ENCODE assay signal across 8 cellular contexts in the genomic region with DNA sequence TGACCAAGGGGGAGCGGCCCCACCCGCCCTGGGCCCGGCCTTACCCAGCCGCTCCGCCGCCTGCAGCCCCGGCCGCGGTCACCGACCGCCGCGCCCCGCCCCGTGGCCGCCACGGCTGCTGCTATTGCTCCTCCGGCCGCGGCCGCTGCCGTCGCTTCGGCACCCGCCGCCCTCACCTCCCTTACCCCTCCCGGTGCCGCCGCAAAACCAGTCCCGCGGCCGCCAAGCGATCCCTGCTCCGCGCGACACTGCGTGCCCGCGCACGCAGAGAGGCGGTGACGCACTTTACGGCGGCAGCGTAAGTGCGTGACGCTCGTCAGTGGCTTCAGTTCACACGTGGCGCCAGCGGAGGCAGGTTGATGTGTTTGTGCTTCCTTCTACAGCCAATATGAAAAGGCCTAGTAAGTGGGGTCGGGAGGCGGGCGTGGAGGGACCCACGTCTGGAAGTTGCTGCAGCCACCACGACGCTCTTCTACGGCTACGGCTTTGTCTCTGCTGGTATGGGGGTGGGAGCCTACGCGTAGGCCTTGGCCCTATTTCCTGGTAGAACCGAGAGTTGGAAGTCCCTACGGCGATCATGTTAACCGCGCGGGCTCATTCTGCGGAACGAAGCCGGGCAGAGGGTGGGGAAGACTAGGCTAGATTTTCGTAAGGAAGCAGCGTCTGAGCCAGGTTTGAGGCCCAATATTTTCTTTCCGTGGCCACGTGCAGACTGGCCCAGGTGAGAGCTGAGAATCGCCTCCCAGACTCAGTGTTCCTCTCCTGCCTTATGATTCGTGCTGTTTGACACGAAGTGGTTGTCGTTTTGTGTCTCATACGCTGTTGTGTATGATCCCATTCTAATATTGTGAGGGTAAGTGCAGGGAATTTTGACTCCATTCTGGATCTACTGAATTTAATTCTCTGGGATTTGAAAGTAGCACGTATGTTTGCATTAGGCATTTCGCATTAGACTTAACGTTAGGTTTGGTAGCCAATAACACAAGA. TPM values are rescaled to one million over a fixed set of nuclear protein-coding genes. Genes with fewer than 3 reads are reported as not detected.
DNase-seq lines count a peak whose midpoint lies in the region; ATAC-seq, FAIRE-seq and TF ChIP-seq lines count a peak whose summit lies in the region.

Gene GNL3 (plus strand): TSS at position 328 of the 987 bp plus-strand sequence. CDS start 61 bp downstream, at position 389.
Gene PBRM1 (minus strand): TSS at position 209 of the 987 bp plus-strand sequence.

- no peaks in the 10 kb centered on the region for H3K9me3 ChIP-seq in kidney (ENCODE audit: control insufficient read depth in 1 of 2, low read length in 2 of 2)

- peak within 1 kb of the TSS; percentile 96 to 98 for H3K27ac ChIP-seq in kidney (ENCODE audit: low read depth in 2 of 2, low read length in 2 of 2)

- H3K4me3 ChIP-seq in kidney (ENCODE audit: low read length in 2 of 2) = peak within 1 kb of the TSS; percentile 93 to 94

- H3K9ac ChIP-seq in kidney (ENCODE audit: low read length in 2 of 2) = peak within 1 kb of the TSS; percentile 85 to 89

- intact Hi-C loops in kidney (cut with DNase I) = no loop called here

- no peak for TF ChIP-seq CTCF in kidney (IDR thresholded peaks at IDR 0.05; ENCODE audit: borderline replicate concordance, extremely low read depth, insufficient read depth)

- peak; percentile 72 for ATAC-seq in GM19025 (IDR thresholded peaks at IDR 0.05; ENCODE audit: low read depth, unreplicated experiment)
- peak; percentile 76 for ATAC-seq in HG03280 (IDR thresholded peaks at IDR 0.05; ENCODE audit: unreplicated experiment)

- peaks cover 29 to 37% of the 10 kb centered on the region in 2 donors for H3K36me3 ChIP-seq in kidney (ENCODE audit: control insufficient read depth in 1 of 2, insufficient read depth in 2 of 2, low read length in 2 of 2)

- DNase-seq in AG20443 (ENCODE audit: low spot score) (peak; percentile 95), NCI-H510A treated with DMSO at 0.1 percent for 48 hours (lab: John Stamatoyannopoulos, UW) (peak; percentile 67), cerebellum (ENCODE audit: low spot score) (peak; percentile 94), kidney (peak; percentile 98)
- DNase-seq in activated CD4-positive, alpha-beta T cell treated with anti-CD3 and anti-CD28 coated beads for 24 hours (ENCODE audit: low read depth in 2 of 2) = peak; percentile 82 to 87
- DNase-seq in stimulated activated CD4-positive, alpha-beta T cell treated with anti-CD3 and anti-CD28 coated beads, Interleukin-15, amount 100 ng/mL, for 1 hour (ENCODE audit: low read depth in 1 of 2, low spot score in 1 of 2) = peak; percentile 85 to 89

- no peak for FAIRE-seq in kidney (lab: Jason Lieb, UNC)

- H3K4me1 ChIP-seq in kidney (ENCODE audit: control insufficient read depth in 1 of 2, insufficient read depth in 1 of 2, low read depth in 1 of 2, low read length in 2 of 2) = peaks cover 20 to 28% of the 10 kb centered on the region in 2 donors

RNA-seq across cellular contexts. Expression of gene GNL3, which starts in this region (rescaled TPM):
- total RNA-seq in cerebellum (50.2 TPM), kidney (47.8 TPM)
- polyA plus RNA-seq in kidney (ENCODE audit: insufficient read depth, low read depth, low replicate concordance) = 27.9 TPM

RNA-seq across cellular contexts. Expression of gene PBRM1, which starts in this region (rescaled TPM):
- 157 TPM for total RNA-seq in cerebellum
- total RNA-seq in kidney = 56.2 TPM
- polyA plus RNA-seq in kidney (ENCODE audit: insufficient read depth, low read depth, low replicate concordance) = 4.1 TPM

Comparison
In these comparisons a context has a peak if more than half of its experiments do, and no peak if none do; other contexts are left out.
1. Peak in every context shown above with its lines: DNase-seq, ATAC-seq, H3K4me3 ChIP-seq and H3K27ac ChIP-seq.